32 cellular contexts compared by ENCODE assay signal in genomic region chr15:27833178-27833577, GRCh38.
"Had no signal": no experiment of that assay in that cellular context is flagged by ENCODE, and none has a peak within 500 bp of the region (broad histone marks: within the 10 kb centered on the region; RNA-seq: fewer than 3 reads in every experiment).

No MANE protein-coding gene starts in this region.

- DNase-seq: activated effector memory CD4-positive, alpha-beta T cell treated with Interleukin-2 at 50 U/mL for 16 hours; activated gamma-delta T cell; activated gamma-delta T cell treated with Interleukin-2 at 50 U/mL for 16 hours; activated naive CD4-positive, alpha-beta T cell; activated naive CD4-positive, alpha-beta T cell treated with anti-CD3 and anti-CD28 coated beads for 36 hours; activated naive CD4-positive, alpha-beta T cell treated with anti-CD3 and anti-CD28 coated beads, Interleukin-2, amount 10 ng/mL, durations not matched to agents 7 days and 5 days; activated naive CD4-positive, alpha-beta T cell treated with anti-CD3 and anti-CD28 coated beads, Interleukin-2, amount 50 U/mL, for 16 hours; activated naive CD4-positive, alpha-beta T cell treated with Interleukin-2 at 50 U/mL for 16 hours; activated naive CD8-positive, alpha-beta T cell treated with anti-CD3 and anti-CD28 coated beads for 36 hours; activated naive CD8-positive, alpha-beta T cell treated with anti-CD3 and anti-CD28 coated beads, Interleukin-2, amount 10 ng/mL, durations not matched to agents 7 days and 5 days; activated naive CD8-positive, alpha-beta T cell treated with anti-CD3 and anti-CD28 coated beads, Interleukin-2, amount 50 U/mL, for 24 hours; activated T-cell treated with anti-CD3 and anti-CD28 coated beads, Interleukin-2, amount 50 U/mL, for 24 hours; activated T-cell treated with anti-CD3 and anti-CD28 coated beads, Interleukin-2, amount 50 U/mL, for 4 hours; activated T-cell treated with anti-CD3 and anti-CD28 coated beads, Interleukin-2, amount 50 U/mL, for 48 hours; activated T-cell treated with anti-CD3 and anti-CD28 coated beads, Interleukin-2, amount 50 U/mL, for 72 hours; adrenal gland; amniotic stem cell; amygdala; anterior cingulate cortex; aorta; body of pancreas; brain microvascular endothelial cell; caudate nucleus; central memory CD4-positive, alpha-beta T cell; cerebellar nuclear complex had no signal

- FAIRE-seq: astrocyte, bronchial epithelial cell had no signal

- H3K4me1 ChIP-seq: adrenal gland, ascending aorta, body of pancreas, breast epithelium had no signal

- H3K4me3 ChIP-seq: adrenal gland, ascending aorta, body of pancreas, breast epithelium, cardiac muscle cell had no signal

- ATAC-seq: activated naive CD4-positive, alpha-beta T cell treated with anti-CD3 and anti-CD28 coated beads, Interleukin-2, amount 50 U/mL, for 72 hours; activated naive CD8-positive, alpha-beta T cell treated with anti-CD3 and anti-CD28 coated beads, Interleukin-2, amount 50 U/mL, for 24 hours; activated T-cell treated with anti-CD3 and anti-CD28 coated beads, Interleukin-2, amount 50 U/mL, for 4 hours; activated T-cell treated with anti-CD3 and anti-CD28 coated beads, Interleukin-2, amount 50 U/mL, for 72 hours; activated T-helper 17 cell treated with anti-CD3 and anti-CD28 coated beads, Interleukin-2, amount 50 U/mL, for 72 hours; body of pancreas had no signal

- H3K9me3 ChIP-seq: adrenal gland, ascending aorta, body of pancreas, breast epithelium had no signal

- H3K27ac ChIP-seq: adrenal gland, ascending aorta, body of pancreas, brain microvascular endothelial cell, breast epithelium, cardiac muscle cell had no signal

- H3K36me3 ChIP-seq: adrenal gland, ascending aorta, brain microvascular endothelial cell, breast epithelium, cardiac muscle cell had no signal

- H3K27me3 ChIP-seq: adrenal gland, ascending aorta, body of pancreas, brain microvascular endothelial cell, breast epithelium, cardiac muscle cell had no signal
